In the genomic region with DNA sequence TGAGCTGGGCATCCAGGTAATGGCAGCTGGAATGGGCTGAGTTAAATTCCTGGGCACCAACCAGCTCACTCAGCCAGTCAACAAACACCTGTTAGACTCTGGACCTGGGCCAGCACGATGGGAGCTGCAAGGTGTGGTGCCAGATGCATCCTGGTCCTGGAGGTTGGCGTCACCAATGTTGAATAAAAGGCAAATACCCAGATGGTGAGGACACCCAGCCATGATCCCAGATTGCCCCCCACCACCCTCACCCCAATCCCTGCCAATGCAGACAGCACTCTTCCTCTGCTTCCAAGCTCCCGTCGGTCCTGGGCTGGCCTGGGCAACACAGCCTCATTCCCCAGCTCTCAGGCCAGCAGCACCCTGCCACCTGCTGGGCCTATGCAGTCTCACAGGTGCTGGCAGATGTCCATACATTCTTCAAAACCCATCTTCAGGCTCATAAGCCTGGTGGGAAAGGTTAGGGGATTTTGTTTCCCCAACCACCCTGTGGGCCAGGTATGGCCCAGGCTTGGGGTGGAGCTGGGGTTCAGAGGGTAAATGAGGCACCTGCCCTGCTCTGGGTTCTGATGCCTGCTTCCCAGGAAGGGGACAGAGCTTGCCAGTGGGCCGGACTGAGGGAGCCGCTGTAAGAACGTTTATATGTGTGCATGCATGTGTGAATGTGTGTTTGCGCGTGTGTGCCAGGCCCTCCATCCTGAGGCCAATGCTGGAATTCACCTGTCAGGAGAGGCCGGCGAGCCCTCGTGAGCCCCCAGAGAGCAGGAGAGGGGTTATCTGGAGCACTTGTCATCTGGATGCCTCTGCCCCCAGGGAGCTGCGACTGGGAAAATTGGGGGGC, we compare ENCODE assay signal across 8 cellular contexts. TPM values are rescaled to one million over a fixed set of nuclear protein-coding genes. Genes with fewer than 3 reads are reported as not detected.
A peak's percentile ranks its signal among the peaks of the same experiment; 100 is the strongest.
DNase-seq lines count a peak whose midpoint lies in the region; ATAC-seq and TF ChIP-seq lines count a peak whose summit lies in the region.

No MANE protein-coding gene starts in this region.

- no peak overlapping the region for H3K4me3 ChIP-seq in AG04450 (ENCODE audit: low read depth, low read length)
- no peak overlapping the region for H3K4me3 ChIP-seq in GM12875 (ENCODE audit: low read depth, low read length)
- H3K4me3 ChIP-seq in breast epithelium = no peak overlapping the region

- H3K27ac Mint-ChIP-seq in naive thymus-derived CD8-positive, alpha-beta T cell = peak overlapping the region in 8 of 10 donors; percentile 15 to 87 (median 48)

- intact Hi-C loops in breast epithelium (cut with DNase I; ENCODE audit: low total_unique reads) = no loop called here

- H3K27me3 Mint-ChIP-seq in naive thymus-derived CD8-positive, alpha-beta T cell = no peaks in the 10 kb centered on the region

- peak; percentile 10 for DNase-seq in AG04450 (ENCODE audit: low read depth, low spot score)
- peak; percentile 38 for DNase-seq in NCI-H226
- no peak for DNase-seq in breast epithelium (ENCODE audit: low spot score in 2 of 2)
- DNase-seq in naive thymus-derived CD8-positive, alpha-beta T cell = peak in 1 of 10 donors; percentile 37
- no peak for DNase-seq in NK-92 treated with Interleukin-12 subunit alpha and Interleukin-12 subunit beta, amount 100 ng/mL, for 24 hours (lab: John Stamatoyannopoulos, UW)
- no peak for DNase-seq in GM19238 (ENCODE audit: insufficient read length, low spot score)

- H3K4me1 ChIP-seq in breast epithelium = peaks cover 6 to 12% of the 10 kb centered on the region in 2 donors

- peaks cover 4% of the 10 kb centered on the region for H3K27me3 ChIP-seq in AG04450 (ENCODE audit: control insufficient read depth, insufficient read depth, low read length)
- no peaks in the 10 kb centered on the region for H3K27me3 ChIP-seq in breast epithelium

- no peaks in the 10 kb centered on the region for H3K36me3 ChIP-seq in breast epithelium

- TF ChIP-seq POLR2A in breast epithelium (IDR thresholded peaks at IDR 0.05) = no peak

- peaks cover 19 to 43% (median 30%) of the 10 kb centered on the region in 4 donors for H3K4me1 Mint-ChIP-seq in naive thymus-derived CD8-positive, alpha-beta T cell

- no peaks in the 10 kb centered on the region for H3K9me3 Mint-ChIP-seq in naive thymus-derived CD8-positive, alpha-beta T cell

- H3K27ac ChIP-seq in AG04450 (ENCODE audit: low read depth, low read length) = no peak overlapping the region
- H3K27ac ChIP-seq in breast epithelium = no peak overlapping the region

- ATAC-seq in naive thymus-derived CD8-positive, alpha-beta T cell = no peak
- no peak for ATAC-seq in HG03159 (IDR thresholded peaks at IDR 0.05; ENCODE audit: unreplicated experiment)

- H3K9me3 ChIP-seq in AG04450 (ENCODE audit: control insufficient read depth, insufficient read depth, low read length) = no peaks in the 10 kb centered on the region; the same call in 1 of the 2 replicates
- H3K9me3 ChIP-seq in breast epithelium = no peaks in the 10 kb centered on the region

- POLR2A ChIA-PET in AG04450 (lab: Yijun Ruan, JAX) = interaction anchor here (0.8 kb wide), 1 partner anchor 43 kb away, joined by 3 read pairs; no protein-coding TSS in a partner anchor
- POLR2A ChIA-PET in naive thymus-derived CD8-positive, alpha-beta T cell (lab: Charles Lee) = interaction anchor here (0.6 to 1.9 kb wide), 6 partner anchors 36 to 615 kb away, joined by 3 to 5 read pairs (median 4); a partner anchor contains a TSS

- H3K4me3 Mint-ChIP-seq in naive thymus-derived CD8-positive, alpha-beta T cell = no peak overlapping the region

- CTCF ChIA-PET in AG04450 (lab: Charles Lee) = interaction anchor here (1.1 to 6.2 kb wide), 6 partner anchors 8 to 229 kb away, joined by 3 to 164 read pairs (median 4); no protein-coding TSS in a partner anchor

- TF ChIP-seq CTCF in AG04450 (IDR thresholded peaks at IDR 0.05; ENCODE audit: low read depth, low read length) (peak; percentile 61), GM12875 (IDR thresholded peaks at IDR 0.05; ENCODE audit: borderline replicate concordance, insufficient read depth, low read depth, low read length) (peak; percentile 75), breast epithelium (IDR thresholded peaks at IDR 0.05) (peak in 2 of 3 donors; percentile 21 to 35)

- peaks cover 0 to 42% (median 9%) of the 10 kb centered on the region in 3 donors for H3K36me3 Mint-ChIP-seq in naive thymus-derived CD8-positive, alpha-beta T cell

RNA-seq across cellular contexts. Expression of a gene that starts 58.0 kb away (rescaled TPM):
- polyA plus RNA-seq in AG04450 (2011; rRNA removed) = 21.8 and 23.4 TPM in 2 replicates
- polyA minus RNA-seq in AG04450 (2011; rRNA and poly(A)+ RNA removed) = 12.8 and 14.2 TPM in 2 replicates
- 100 to 1,000 TPM in 2 of 3 donors, 10 to 100 TPM in 1; 70.8 to 193 (median 122) TPM for total RNA-seq in breast epithelium
- 10 to 100 TPM; 17.7 to 19.6 TPM for total RNA-seq in naive thymus-derived CD8-positive, alpha-beta T cell
- polyA plus RNA-seq in naive thymus-derived CD8-positive, alpha-beta T cell = 10 to 100 TPM; 18.8 to 38.3 (median 27.4) TPM

Comparison
In these comparisons a context has a peak if more than half of its experiments do, and no peak if none do; other contexts are left out.
1. DNase-seq: peak in AG04450 (single experiment) and NCI-H226 (single experiment); none in breast epithelium (0 of 2), NK-92 treated with Interleukin-12 subunit alpha and Interleukin-12 subunit beta, amount 100 ng/mL, for 24 hours (single experiment) and GM19238 (single experiment).
2. Peak in every context shown above with its lines, with median percentiles within 50 percentile points of each other: CTCF ChIP-seq.